21 cellular contexts compared by ENCODE assay signal in genomic region chr4:110480741-110481271, GRCh38. TPM values are rescaled to one million over a fixed set of nuclear protein-coding genes. Genes with fewer than 3 reads are reported as not detected.
DNase-seq lines count a peak whose midpoint lies in the region; ATAC-seq, FAIRE-seq and TF ChIP-seq lines count a peak whose summit lies in the region.
"Had no signal": no experiment of that assay in that cellular context is flagged by ENCODE, and none has a peak within 500 bp of the region (broad histone marks: within the 10 kb centered on the region; RNA-seq: fewer than 3 reads in every experiment).

No MANE protein-coding gene starts in this region.

- no peak for FAIRE-seq in small intestine (lab: Jason Lieb, UNC)

- ATAC-seq in GM18519 (IDR thresholded peaks at IDR 0.05; ENCODE audit: low FRiP score, unreplicated experiment) = no peak
- ATAC-seq in foreskin keratinocyte = no peak

- H3K4me1 ChIP-seq in breast epithelium = no peaks in the 10 kb centered on the region
- no peaks in the 10 kb centered on the region for H3K4me1 ChIP-seq in small intestine (ENCODE audit: control insufficient read depth in 2 of 2, insufficient read depth in 1 of 2, low read depth in 1 of 2, low read length in 1 of 2)
- peaks cover 2% of the 10 kb centered on the region for H3K4me1 ChIP-seq in foreskin keratinocyte

- BruUV-seq in MCF 10A (replicated peaks; lab: Mats Ljungman, UMichigan) = no TSS peak

- no peaks in the 10 kb centered on the region for H3K36me3 ChIP-seq in breast epithelium
- no peaks in the 10 kb centered on the region for H3K36me3 ChIP-seq in brain microvascular endothelial cell (replicated peaks)
- H3K36me3 ChIP-seq in small intestine (ENCODE audit: control insufficient read depth in 2 of 2, insufficient read depth in 2 of 2, low read length in 2 of 2) = no peaks in the 10 kb centered on the region

- DNase-seq in breast epithelium (ENCODE audit: low spot score in 2 of 2) (no peak), MCF 10A (ENCODE audit: unreplicated experiment) (no peak), brain microvascular endothelial cell (no peak), kidney tubule cell (ENCODE audit: low spot score) (peak; percentile 12), small intestine (peak; percentile 41), NCI-H2081 (lab: John Stamatoyannopoulos, UW) (no peak), foreskin keratinocyte (no peak)
- DNase-seq: activated CD4-positive, alpha-beta T cell treated with anti-CD3 and anti-CD28 coated beads for 48 hours; activated CD8-positive, alpha-beta memory T cell treated with anti-CD3 and anti-CD28 coated beads, Interleukin-2, amount 50 U/mL, for 4 hours; activated gamma-delta T cell; DMS153; effector CD8-positive, alpha-beta T cell; NCI-H187; NCI-H446 treated with DMSO at 0.1 percent for 48 hours; RPMI8226; stimulated activated CD8-positive, alpha-beta memory T cell treated with anti-CD3 and anti-CD28 coated beads, Interleukin-4, amount 100 ng/mL, for 48 hours; SW 1271 had no signal

- no peak for TF ChIP-seq POLR2A in breast epithelium (IDR thresholded peaks at IDR 0.05)

- CTCF ChIA-PET in MCF 10A (lab: Yijun Ruan, JAX) = interaction anchor here (0.7 to 1.0 kb wide), 2 partner anchors 20 to 430 kb away, joined by 3 read pairs; no protein-coding TSS in a partner anchor

- H3K27me3 Mint-ChIP-seq in MCF 10A (ENCODE audit: insufficient read depth, unreplicated experiment) = no peaks in the 10 kb centered on the region

- no peak for TF ChIP-seq CTCF in breast epithelium (IDR thresholded peaks at IDR 0.05)
- no peak for TF ChIP-seq CTCF in MCF 10A (IDR thresholded peaks at IDR 0.05; ENCODE audit: unreplicated experiment)
- TF ChIP-seq CTCF in brain microvascular endothelial cell (IDR thresholded peaks at IDR 0.05; ENCODE audit: low read depth, low read length, missing control alignments) = no peak
- TF ChIP-seq CTCF in foreskin keratinocyte (conservative IDR thresholded peaks at IDR 0.05) = no peak

- no peaks in the 10 kb centered on the region for H3K27me3 ChIP-seq in breast epithelium
- no peaks in the 10 kb centered on the region for H3K27me3 ChIP-seq in brain microvascular endothelial cell (replicated peaks)
- no peaks in the 10 kb centered on the region for H3K27me3 ChIP-seq in small intestine (ENCODE audit: control insufficient read depth in 2 of 2, insufficient read depth in 2 of 2, low read length in 2 of 2)
- no peaks in the 10 kb centered on the region for H3K27me3 ChIP-seq in foreskin keratinocyte

- intact Hi-C loops in breast epithelium (cut with DNase I; ENCODE audit: low total_unique reads) = no loop called here
- intact Hi-C loops in MCF 10A (cut with micrococcal nuclease) = no loop called here

- in situ Hi-C loops in brain microvascular endothelial cell (cut with HindIII; ENCODE audit: low pct_ligation_motif_present, low sequenced_read_pairs) = no loop called here

- H3K4me3 Mint-ChIP-seq in MCF 10A (ENCODE audit: unreplicated experiment) = no peak overlapping the region
- H3K4me3 Mint-ChIP-seq: central memory CD8-positive, alpha-beta T cell; IgD-negative memory B cell had no signal

- H3K27ac Mint-ChIP-seq in MCF 10A (ENCODE audit: low read depth, unreplicated experiment) = no peak overlapping the region
- H3K27ac Mint-ChIP-seq: IgD-negative memory B cell had no signal

- POLR2A ChIA-PET in MCF 10A (lab: Yijun Ruan, JAX) = no interaction called here

- H3K4me3 ChIP-seq in breast epithelium (peak overlapping the region; percentile 3 to 26 (median 13)), brain microvascular endothelial cell (ENCODE audit: low read depth, low read length) (no peak overlapping the region), small intestine (ENCODE audit: low read depth in 1 of 2, low read length in 2 of 2) (peak overlapping the region in 1 of 2 donors; percentile 18)

- WGBS in small intestine, 3 donors = 24 to 74% (median 39%) methylated on average over 6 of the region's 6 CpGs

- H3K36me3 Mint-ChIP-seq in MCF 10A (ENCODE audit: insufficient read depth, unreplicated experiment) = no peaks in the 10 kb centered on the region

- H3K4me1 Mint-ChIP-seq in MCF 10A (ENCODE audit: insufficient read depth, unreplicated experiment) = peaks cover 10% of the 10 kb centered on the region
- H3K4me1 Mint-ChIP-seq: central memory CD8-positive, alpha-beta T cell had no signal

- H3K27ac ChIP-seq in breast epithelium (peak overlapping the region; percentile 25 to 59), brain microvascular endothelial cell (peak overlapping the region; percentile 67), small intestine (ENCODE audit: low read depth in 1 of 2, low read length in 1 of 2) (peak overlapping the region in 1 of 2 donors; percentile 20), foreskin keratinocyte (no peak overlapping the region)
- H3K27ac ChIP-seq: 22Rv1 had no signal

- H3K9me3 ChIP-seq in breast epithelium = no peaks in the 10 kb centered on the region
- H3K9me3 ChIP-seq in small intestine (ENCODE audit: control insufficient read depth, low read depth) = no peaks in the 10 kb centered on the region

- H3K9me3 Mint-ChIP-seq in MCF 10A (ENCODE audit: unreplicated experiment) = no peaks in the 10 kb centered on the region
- H3K9me3 Mint-ChIP-seq: central memory CD8-positive, alpha-beta T cell; IgD-negative memory B cell had no signal

RNA-seq across cellular contexts. Expression of gene ENPEP, which starts 4.9 kb away (rescaled TPM):
- 10 to 100 TPM in 1 of 3 donors, 1 to 10 TPM in 2; 5.0 to 10.2 (median 9.8) TPM for total RNA-seq in breast epithelium
- total RNA-seq in MCF 10A (2022) = not detected in 2 replicates
- polyA plus RNA-seq in small intestine = 10 to 100 TPM; 26.9 to 52.3 (median 38.6) TPM
- total RNA-seq in foreskin keratinocyte = under 0.01 TPM in 1 of 2 replicates, not detected in the other
- polyA plus RNA-seq in foreskin keratinocyte = 0.01 TPM in 1 of 2 replicates, not detected in the other
- polyA plus RNA-seq: IgD-negative memory B cell had no signal

Comparison
In these comparisons a context has a peak if more than half of its experiments do, and no peak if none do; other contexts are left out.
1. DNase-seq: peak in kidney tubule cell (single experiment) and small intestine (single experiment); none in breast epithelium (0 of 2), MCF 10A (single experiment), brain microvascular endothelial cell (single experiment), NCI-H2081 (0 of 2) and foreskin keratinocyte (0 of 2).